ENCODE assay signal across 9 cellular contexts in genomic region chr15:88274534-88275460, GRCh38. TPM values are rescaled to one million over a fixed set of nuclear protein-coding genes. Genes with fewer than 3 reads are reported as not detected.
DNase-seq lines count a peak whose midpoint lies in the region; ATAC-seq and TF ChIP-seq lines count a peak whose summit lies in the region.
"Had no signal": no experiment of that assay in that cellular context is flagged by ENCODE, and none has a peak within 500 bp of the region (broad histone marks: within the 10 kb centered on the region; RNA-seq: fewer than 3 reads in every experiment).

No MANE protein-coding gene starts in this region.

- H3K9me2 ChIP-seq in GM23338 (ENCODE audit: insufficient read depth) (no peaks in the 10 kb centered on the region), MM.1S (replicated peaks; ENCODE audit: insufficient read depth, low read length) (no peaks in the 10 kb centered on the region)

- H4K20me1 ChIP-seq in GM23338 (replicated peaks; ENCODE audit: insufficient read depth) (no peaks in the 10 kb centered on the region), MM.1S (ENCODE audit: insufficient read depth, low read length) (no peaks in the 10 kb centered on the region)

- H3F3A ChIP-seq in GM23338 (replicated peaks; ENCODE audit: low read depth) = no peaks in the 10 kb centered on the region
- H3F3A ChIP-seq in MM.1S (ENCODE audit: insufficient read depth, low read length) = no peaks in the 10 kb centered on the region

- H3K27me3 Mint-ChIP-seq in GM23338 (ENCODE audit: insufficient read depth, low read depth, poor library complexity) = peaks cover 4% of the 10 kb centered on the region

- no peaks in the 10 kb centered on the region for H3K36me3 ChIP-seq in GM23338 (ENCODE audit: insufficient read depth)
- H3K36me3 ChIP-seq in MM.1S (replicated peaks; ENCODE audit: insufficient read depth, low read length) = no peaks in the 10 kb centered on the region
- H3K36me3 ChIP-seq: BLaER1 treated with 17β-estradiol and CSF1 and Interleukin-3, amounts not matched to agents 10 nM and 100 nM had no signal

- H3K9ac ChIP-seq in MM.1S (ENCODE audit: low read length) = no peak overlapping the region
- H3K9ac ChIP-seq: BLaER1 treated with 17β-estradiol and CSF1 and Interleukin-3, amounts not matched to agents 10 nM and 100 nM had no signal

- ATAC-seq in GM23338 = peak; percentile 94

- TF ChIP-seq CTCF in GM23338 (conservative IDR thresholded peaks at IDR 0.05; ENCODE audit: low read depth in 2 of 2) (peak; percentile 77 to 98), MM.1S (IDR thresholded peaks at IDR 0.05; ENCODE audit: low read length) (peak; percentile 91)

- H3K4me1 Mint-ChIP-seq in GM23338 = peaks cover 7% of the 10 kb centered on the region; the same call in 2 of the 3 replicates

- DNase-seq in NCI-H1092 treated with DMSO at 0.1 percent for 48 hours (lab: John Stamatoyannopoulos, UW) (peak; percentile 32), NCI-H1092 (lab: John Stamatoyannopoulos, UW) (no peak), GM23338 (ENCODE audit: low spot score) (peak; percentile 80), MM.1S (peak; percentile 66), dedifferentiated amniotic fluid mesenchymal stem cell (ENCODE audit: extremely low spot score) (peak; percentile 23), lung microvascular endothelial cell (ENCODE audit: low read depth in 2 of 2) (peak; percentile 57 to 63)
- peak; percentile 81 for DNase-seq in activated CD4-positive, alpha-beta T cell treated with anti-CD3 and anti-CD28 coated beads for 48 hours
- DNase-seq in stimulated activated CD8-positive, alpha-beta memory T cell treated with anti-CD3 and anti-CD28 coated beads, Interleukin-15, amount 100 ng/mL, for 4 hours (ENCODE audit: low read depth in 2 of 2) = peak; percentile 2 to 13

- no peak overlapping the region for H3K4me2 ChIP-seq in GM23338
- no peak overlapping the region for H3K4me2 ChIP-seq in MM.1S (ENCODE audit: low read depth, low read length)
- H3K4me2 ChIP-seq: BLaER1 treated with 17β-estradiol and CSF1 and Interleukin-3, amounts not matched to agents 10 nM and 100 nM had no signal

- H3K79me2 ChIP-seq in GM23338 (replicated peaks; ENCODE audit: insufficient read depth) (no peaks in the 10 kb centered on the region), MM.1S (ENCODE audit: low read length) (no peaks in the 10 kb centered on the region)

- no peak overlapping the region for H3K27ac Mint-ChIP-seq in GM23338

- H3K9me3 Mint-ChIP-seq in GM23338 = no peaks in the 10 kb centered on the region

- H3K4me3 ChIP-seq in GM23338 (no peak overlapping the region), MM.1S (ENCODE audit: low read length) (no peak overlapping the region)
- H3K4me3 ChIP-seq: BLaER1 treated with 17β-estradiol and CSF1 and Interleukin-3, amounts not matched to agents 10 nM and 100 nM had no signal

- no peak overlapping the region for H3K27ac ChIP-seq in GM23338 (ENCODE audit: low read depth)
- no peak overlapping the region for H3K27ac ChIP-seq in MM.1S (ENCODE audit: low read length)
- H3K27ac ChIP-seq: BLaER1 treated with 17β-estradiol and CSF1 and Interleukin-3, amounts not matched to agents 10 nM and 100 nM had no signal

- no peak overlapping the region for H3K4me3 Mint-ChIP-seq in GM23338

- H3K4me1 ChIP-seq in GM23338 (ENCODE audit: insufficient read depth) (no peaks in the 10 kb centered on the region), MM.1S (ENCODE audit: low read length) (no peaks in the 10 kb centered on the region)

- no peaks in the 10 kb centered on the region for H3K27me3 ChIP-seq in GM23338 (ENCODE audit: insufficient read depth)
- H3K27me3 ChIP-seq in MM.1S (replicated peaks; ENCODE audit: insufficient read depth, low read length) = no peaks in the 10 kb centered on the region
- H3K27me3 ChIP-seq: BLaER1 treated with 17β-estradiol and CSF1 and Interleukin-3, amounts not matched to agents 10 nM and 100 nM had no signal

- no peaks in the 10 kb centered on the region for H3K36me3 Mint-ChIP-seq in GM23338 (ENCODE audit: low read depth)

- H2AFZ ChIP-seq in GM23338 = peak overlapping the region; percentile 73; the same call in 1 of the 2 replicates
- H2AFZ ChIP-seq in MM.1S (ENCODE audit: low read length) = no peak overlapping the region

- H3K9me3 ChIP-seq in MM.1S (replicated peaks; ENCODE audit: insufficient read depth, low read length) = no peaks in the 10 kb centered on the region

TF ChIP-seq in GM23338, 12 proteins besides CTCF, POLR2A, EP300 and RAD21 (continues in another document):
- TF ChIP-seq ZNF462 (CRISPR knock-in tag; IDR thresholded peaks at IDR 0.05) (no peak), POLR2AphosphoS5 (IDR thresholded peaks at IDR 0.05; ENCODE audit: low read depth) (no peak), STAT1 (IDR thresholded peaks at IDR 0.05; ENCODE audit: unreplicated experiment) (no peak), ZNF114 (CRISPR knock-in tag; IDR thresholded peaks at IDR 0.05) (no peak), NANOG (IDR thresholded peaks at IDR 0.05; ENCODE audit: borderline replicate concordance) (no peak), ZNF331 (CRISPR knock-in tag; IDR thresholded peaks at IDR 0.05; ENCODE audit: low read depth) (no peak), JUNB (IDR thresholded peaks at IDR 0.05; ENCODE audit: unreplicated experiment) (no peak), CREB1 (CRISPR knock-in tag; IDR thresholded peaks at IDR 0.05; ENCODE audit: low read depth) (no peak), EZH2phosphoT487 (IDR thresholded peaks at IDR 0.05; ENCODE audit: unreplicated experiment) (no peak), ETS1 (IDR thresholded peaks at IDR 0.05) (no peak)

RNA-seq across cellular contexts. Expression of gene NTRK3, which starts 18.3 kb away (rescaled TPM):
- 3.1 and 5.4 TPM in 2 replicates for total RNA-seq in GM23338 (2014; rRNA removed; shearing (Covaris generic))
- 4.0 and 5.3 TPM in 2 replicates for polyA plus RNA-seq in GM23338 (2016; fragmentation: Nextera tagmentation; extraction: Ambion mirVana)
- not detected in 2 replicates for total RNA-seq in lung microvascular endothelial cell
